In the genomic region with DNA sequence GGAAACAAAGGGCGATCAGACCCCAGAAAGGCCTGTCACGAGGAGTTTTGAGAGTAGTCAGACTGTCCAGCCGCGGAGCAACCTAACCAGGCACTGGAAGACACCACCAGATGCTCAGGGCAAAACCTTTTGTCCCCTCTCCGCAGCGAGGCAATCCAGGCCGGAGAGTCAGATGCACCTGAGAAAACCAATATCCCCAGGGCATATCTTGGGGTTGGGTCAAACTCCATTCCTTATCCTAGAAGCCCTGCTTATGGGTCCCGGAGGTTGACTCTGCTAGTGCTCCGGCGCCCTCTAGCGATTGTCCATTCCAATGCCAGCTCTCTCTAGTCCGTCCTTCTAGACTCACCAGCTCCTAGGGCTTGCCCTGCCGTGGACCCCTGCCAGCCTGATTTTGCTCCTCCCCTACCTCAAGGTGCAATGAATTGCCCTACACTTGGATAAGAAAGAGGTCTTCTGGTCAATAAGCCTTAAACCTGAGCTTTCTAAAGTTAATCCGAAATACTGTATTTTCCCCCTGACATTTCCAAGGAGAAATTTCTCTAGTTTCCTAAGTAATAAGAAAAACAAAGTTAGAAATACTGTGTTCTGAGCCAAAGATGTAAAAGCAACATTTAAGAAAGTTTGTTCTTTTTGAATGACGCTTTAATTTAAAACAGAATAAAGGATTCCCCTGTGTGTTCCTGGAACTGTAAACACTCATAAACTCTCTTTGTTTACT, we compare ENCODE assay signal across 8 cellular contexts. TPM values are rescaled to one million over a fixed set of nuclear protein-coding genes. Genes with fewer than 3 reads are reported as not detected.
DNase-seq lines count a peak whose midpoint lies in the region; ATAC-seq and TF ChIP-seq lines count a peak whose summit lies in the region.

No MANE protein-coding gene starts in this region.

- no peak for TF ChIP-seq POLR2A in right lobe of liver (IDR thresholded peaks at IDR 0.05)

- peaks cover 0 to 6% of the 10 kb centered on the region in 2 donors for H3K27me3 ChIP-seq in right lobe of liver

- peak; percentile 72 for ATAC-seq in GM18909 (IDR thresholded peaks at IDR 0.05; ENCODE audit: poor library complexity, unreplicated experiment)
- ATAC-seq in HG03342 (IDR thresholded peaks at IDR 0.05; ENCODE audit: unreplicated experiment), result peak; percentile 86
- ATAC-seq in right lobe of liver, result peak; percentile 96 to 98 (median 97)

- WGBS in right lobe of liver (ENCODE audit: insufficient coverage, low coverage, low lambda C conversion rate, missing lambda C conversion rate), result 29% methylated on average over 12 of the region's 15 CpGs

- intact Hi-C loops in right lobe of liver (cut with DNase I), result no loop called here

- H3K4me3 ChIP-seq in right lobe of liver, result no peak overlapping the region

- no peaks in the 10 kb centered on the region for H3K36me3 ChIP-seq in right lobe of liver

- H3K9me3 ChIP-seq in right lobe of liver, result no peaks in the 10 kb centered on the region

- TF ChIP-seq CTCF in AG09319 (IDR thresholded peaks at IDR 0.05; ENCODE audit: low read depth, low read length), result peak; percentile 95
- peak; percentile 60 to 89 (median 84) for TF ChIP-seq CTCF in right lobe of liver (IDR thresholded peaks at IDR 0.05)

- no peak overlapping the region for H3K27ac ChIP-seq in right lobe of liver

- H3K4me1 ChIP-seq in right lobe of liver, result no peaks in the 10 kb centered on the region

- DNase-seq in AG09319 (ENCODE audit: extremely low read depth, low read depth) (peak; percentile 44), NCI-H345 treated with DMSO at 0.1 percent for 48 hours (lab: John Stamatoyannopoulos, UW; ENCODE audit: unreplicated experiment) (peak; percentile 13), dermis microvascular lymphatic vessel endothelial cell (ENCODE audit: low read depth in 2 of 2) (peak; percentile 37 to 76), right lobe of liver (peak; percentile 79 to 80 (median 80))
- DNase-seq in activated CD4-positive, alpha-beta T cell treated with anti-CD3 and anti-CD28 coated beads for 24 hours (ENCODE audit: low read depth in 2 of 2), result peak; percentile 20 to 58
- peak; percentile 47 to 71 (median 51) for DNase-seq in stimulated activated CD4-positive, alpha-beta T cell treated with anti-CD3 and anti-CD28 coated beads, TNF-alpha, amount 100 ng/mL, for 48 hours (ENCODE audit: low read depth in 3 of 3)

RNA-seq across cellular contexts. Expression of a gene that starts 5.5 kb away (rescaled TPM):
- not detected in 2 replicates for total RNA-seq in dermis microvascular lymphatic vessel endothelial cell
- total RNA-seq in right lobe of liver, result not detected

Comparison
In these comparisons a context has a peak if more than half of its experiments do, and no peak if none do; other contexts are left out.
1. DNase-seq: peak in every context shown above with its lines; median percentile 80 in right lobe of liver; 56 in dermis microvascular lymphatic vessel endothelial cell; 51 in stimulated activated CD4-positive, alpha-beta T cell treated with anti-CD3 and anti-CD28 coated beads, TNF-alpha, amount 100 ng/mL, for 48 hours; 44 in AG09319; 39 in activated CD4-positive, alpha-beta T cell treated with anti-CD3 and anti-CD28 coated beads for 24 hours; 13 in NCI-H345 treated with DMSO at 0.1 percent for 48 hours.